21 cellular contexts compared by ENCODE assay signal in genomic region chr3:153320585-153321128, GRCh38.
DNase-seq lines count a peak whose midpoint lies in the region; ATAC-seq and TF ChIP-seq lines count a peak whose summit lies in the region.
"Had no signal": no experiment of that assay in that cellular context is flagged by ENCODE, and none has a peak within 500 bp of the region (broad histone marks: within the 10 kb centered on the region; RNA-seq: fewer than 3 reads in every experiment).

No MANE protein-coding gene starts in this region.

- in situ Hi-C loops in GM23248 (cut with MboI): no loop called here

- intact Hi-C loops in dendritic cell treated with granulocyte-macrophage colony-stimulating factor and Interleukin-4, amounts not matched to agents 40 ng/mL and 50 ng/mL, for 4 days (cut with micrococcal nuclease): loop anchor here (5.0 kb wide), 1 partner anchor 117 kb away; no protein-coding TSS in a partner anchor

- no peak overlapping the region for H3K4me3 ChIP-seq in GM23248
- H3K4me3 ChIP-seq in MM.1S (ENCODE audit: low read length): peak overlapping the region; percentile 38; the same call in 1 of the 2 replicates
- H3K4me3 ChIP-seq: gastrocnemius medialis had no signal

- H4K20me1 ChIP-seq in GM23248 (ENCODE audit: insufficient read depth) (no peaks in the 10 kb centered on the region), MM.1S (ENCODE audit: insufficient read depth, low read length) (no peaks in the 10 kb centered on the region)

- H3K36me3 ChIP-seq in GM23248 (ENCODE audit: low read depth) (no peaks in the 10 kb centered on the region), MM.1S (replicated peaks; ENCODE audit: insufficient read depth, low read length) (no peaks in the 10 kb centered on the region)
- H3K36me3 ChIP-seq: BE2C, gastrocnemius medialis had no signal

- H3K4me3 Mint-ChIP-seq in dendritic cell treated with granulocyte-macrophage colony-stimulating factor and Interleukin-4, amounts not matched to agents 40 ng/mL and 50 ng/mL, for 4 days: no peak overlapping the region
- no peak overlapping the region for H3K4me3 Mint-ChIP-seq in immature natural killer cell

- H3K9me3 Mint-ChIP-seq in dendritic cell treated with granulocyte-macrophage colony-stimulating factor and Interleukin-4, amounts not matched to agents 40 ng/mL and 50 ng/mL, for 4 days: no peaks in the 10 kb centered on the region
- H3K9me3 Mint-ChIP-seq in immature natural killer cell: no peaks in the 10 kb centered on the region

- peak; percentile 51 for ATAC-seq in omental fat pad (ENCODE audit: low FRiP score)
- ATAC-seq: activated CD8-positive, alpha-beta memory T cell treated with anti-CD3 and anti-CD28 coated beads, Interleukin-2, amount 10 ng/mL, durations not matched to agents 7 days and 5 days; gastrocnemius medialis; left colon had no signal

- no peaks in the 10 kb centered on the region for H3K27me3 Mint-ChIP-seq in dendritic cell treated with granulocyte-macrophage colony-stimulating factor and Interleukin-4, amounts not matched to agents 40 ng/mL and 50 ng/mL, for 4 days
- H3K27me3 Mint-ChIP-seq in immature natural killer cell (ENCODE audit: low read depth in 3 of 3): no peaks in the 10 kb centered on the region
- H3K27me3 Mint-ChIP-seq: activated CD8-positive, alpha-beta memory T cell treated with anti-CD3 and anti-CD28 coated beads, Interleukin-2, amount 10 ng/mL, durations not matched to agents 7 days and 5 days had no signal

- H3K27ac ChIP-seq in GM23248 (no peak overlapping the region), MM.1S (ENCODE audit: low read length) (peak overlapping the region; percentile 37; the same call in 1 of the 2 replicates), RWPE1 (no peak overlapping the region)
- H3K27ac ChIP-seq: gastrocnemius medialis had no signal

- H3K9me3 ChIP-seq in GM23248 (ENCODE audit: low read depth) (no peaks in the 10 kb centered on the region), MM.1S (replicated peaks; ENCODE audit: insufficient read depth, low read length) (no peaks in the 10 kb centered on the region)
- H3K9me3 ChIP-seq: BE2C, Caco-2, gastrocnemius medialis had no signal

- H3K9ac ChIP-seq in GM23248: no peak overlapping the region
- H3K9ac ChIP-seq in MM.1S (ENCODE audit: low read length): peak overlapping the region; percentile 35; the same call in 1 of the 2 replicates

- H3K27me3 ChIP-seq in GM23248 (replicated peaks; ENCODE audit: insufficient read depth): no peaks in the 10 kb centered on the region
- H3K27me3 ChIP-seq in MM.1S (replicated peaks; ENCODE audit: insufficient read depth, low read length): no peaks in the 10 kb centered on the region
- H3K27me3 ChIP-seq: BE2C, gastrocnemius medialis had no signal

- H3K4me1 ChIP-seq in GM23248 (ENCODE audit: insufficient read depth) (0 out of 2 replicates have a peak, but pooled peaks cover 1% of the 10 kb centered on the region), MM.1S (ENCODE audit: low read length) (0 out of 2 replicates have a peak, but pooled peaks cover 6% of the 10 kb centered on the region)
- H3K4me1 ChIP-seq: BE2C, Caco-2 had no signal

- no peaks in the 10 kb centered on the region for H3K36me3 Mint-ChIP-seq in dendritic cell treated with granulocyte-macrophage colony-stimulating factor and Interleukin-4, amounts not matched to agents 40 ng/mL and 50 ng/mL, for 4 days (ENCODE audit: low read depth)
- peaks cover 0 to 12% (median 0%) of the 10 kb centered on the region in 3 donors for H3K36me3 Mint-ChIP-seq in immature natural killer cell

- H2AFZ ChIP-seq in GM23248 (peak overlapping the region; percentile 51; the same call in 1 of the 2 replicates), MM.1S (ENCODE audit: low read length) (peak overlapping the region; percentile 86)

- CTCF ChIA-PET in RWPE1 (lab: Yijun Ruan, JAX): no interaction called here

- POLR2A ChIA-PET in RWPE1 (lab: Yijun Ruan, JAX; ENCODE audit: low non-redundant PET): no interaction called here

- H3K27ac Mint-ChIP-seq in dendritic cell treated with granulocyte-macrophage colony-stimulating factor and Interleukin-4, amounts not matched to agents 40 ng/mL and 50 ng/mL, for 4 days: peak overlapping the region; percentile 73
- H3K27ac Mint-ChIP-seq in immature natural killer cell: peak overlapping the region in 1 of 6 donors; percentile 21
- H3K27ac Mint-ChIP-seq: activated CD8-positive, alpha-beta memory T cell treated with anti-CD3 and anti-CD28 coated beads, Interleukin-2, amount 10 ng/mL, durations not matched to agents 7 days and 5 days had no signal

- H3F3A ChIP-seq in GM23248 (ENCODE audit: insufficient read depth): peaks cover 2% of the 10 kb centered on the region; the same call in 1 of the 2 replicates
- H3F3A ChIP-seq in MM.1S (ENCODE audit: insufficient read depth, low read length): 0 out of 2 replicates have a peak, but pooled peaks cover 5% of the 10 kb centered on the region

- WGBS in GM23248 (ENCODE audit: low coverage in 1 of 2, low lambda C conversion rate in 2 of 2, missing lambda C conversion rate in 2 of 2), 2 experiments: 71 to 75% methylated on average over 6 of the region's 6 CpGs

- DNase-seq in GM23248 (no peak), MM.1S (no peak), omental fat pad (ENCODE audit: low spot score) (no peak), immature natural killer cell (no peak), RWPE1 (ENCODE audit: low spot score) (no peak), amniotic stem cell (lab: John Stamatoyannopoulos, UW) (no peak)
- DNase-seq: activated CD4-positive, CD25-positive, alpha-beta regulatory T cell; activated CD8-positive, alpha-beta memory T cell treated with anti-CD3 and anti-CD28 coated beads, Interleukin-2, amount 10 ng/mL, durations not matched to agents 7 days and 5 days; activated gamma-delta T cell treated with Interleukin-2 at 50 U/mL for 16 hours; BE2C; Caco-2; gastrocnemius medialis; HCEC 1CT; left colon; NCI-H2081; NCI-H510A; occipital lobe; SIG-M5; stimulated activated CD4-positive, alpha-beta T cell treated with anti-CD3 and anti-CD28 coated beads, Interleukin-2, amount 100 ng/mL, for 24 hours; T-helper 2 cell had no signal

- H3K9me2 ChIP-seq in GM23248 (ENCODE audit: insufficient read depth) (no peaks in the 10 kb centered on the region), MM.1S (replicated peaks; ENCODE audit: insufficient read depth, low read length) (no peaks in the 10 kb centered on the region)

- TF ChIP-seq CTCF in MM.1S (IDR thresholded peaks at IDR 0.05; ENCODE audit: low read length): no peak
- TF ChIP-seq CTCF in omental fat pad (IDR thresholded peaks at IDR 0.05): no peak
- TF ChIP-seq CTCF in RWPE1 (conservative IDR thresholded peaks at IDR 0.05; ENCODE audit: low read depth): no peak

- no peaks in the 10 kb centered on the region for H3K79me2 ChIP-seq in GM23248 (ENCODE audit: insufficient read depth)
- no peaks in the 10 kb centered on the region for H3K79me2 ChIP-seq in MM.1S (ENCODE audit: low read length)

- H3K4me1 Mint-ChIP-seq in dendritic cell treated with granulocyte-macrophage colony-stimulating factor and Interleukin-4, amounts not matched to agents 40 ng/mL and 50 ng/mL, for 4 days (ENCODE audit: low read depth): peaks cover 29% of the 10 kb centered on the region
- H3K4me1 Mint-ChIP-seq in immature natural killer cell: peaks cover 8 to 9% of the 10 kb centered on the region in 2 donors

- H3K4me2 ChIP-seq in GM23248 (ENCODE audit: unreplicated experiment) (no peak overlapping the region), MM.1S (ENCODE audit: low read depth, low read length) (peak overlapping the region; percentile 87)
